8 cellular contexts compared by ENCODE assay signal in genomic region chr22:40491990-40492631, GRCh38.
DNase-seq lines count a peak whose midpoint lies in the region; ATAC-seq, FAIRE-seq and TF ChIP-seq lines count a peak whose summit lies in the region.

No MANE protein-coding gene starts in this region.

- H3K27ac ChIP-seq in KMS-11 = peak overlapping the region; percentile 73

- no peaks in the 10 kb centered on the region for H3K27me3 ChIP-seq in KMS-11 (ENCODE audit: insufficient read depth, low read depth)

- DNase-seq in GM12892 (ENCODE audit: insufficient read length) (peak; percentile 34), cerebellum (ENCODE audit: low spot score) (peak; percentile 57), myocyte (ENCODE audit: low read depth) (peak; percentile 88), HPDE6-E6E7 (ENCODE audit: extremely low spot score) (no peak), DMS 273 (lab: John Stamatoyannopoulos, UW; ENCODE audit: unreplicated experiment) (no peak), HuH-7 (ENCODE audit: low spot score) (no peak)

- TF ChIP-seq CTCF in KMS-11 (conservative IDR thresholded peaks at IDR 0.05; ENCODE audit: low read depth, low read length) = no peak

- peak overlapping the region; percentile 68 for H3K4me2 ChIP-seq in KMS-11

- H3K36me3 ChIP-seq in KMS-11 (ENCODE audit: insufficient read depth) = no peaks in the 10 kb centered on the region

- H3K4me1 ChIP-seq in KMS-11 (ENCODE audit: low read depth, poor library complexity, severe bottlenecking) = peaks cover 44% of the 10 kb centered on the region

- peak; percentile 93 for ATAC-seq in GM21529 (IDR thresholded peaks at IDR 0.05; ENCODE audit: unreplicated experiment)

- peak overlapping the region; percentile 12; the same call in 1 of the 2 replicates for H3K9ac ChIP-seq in KMS-11

- peak; percentile 96 for FAIRE-seq in GM12892 (lab: Jason Lieb, UNC)

- H3K4me3 ChIP-seq in KMS-11 (IDR thresholded peaks at IDR 0.05; ENCODE audit: insufficient read depth, low read depth, low read length) = no peak overlapping the region

- no peaks in the 10 kb centered on the region for H4K20me1 ChIP-seq in KMS-11 (ENCODE audit: insufficient read depth)

- no peak overlapping the region for H2AFZ ChIP-seq in KMS-11 (ENCODE audit: low read depth)

- TF ChIP-seq POLR2A in GM12892 (IDR thresholded peaks at IDR 0.05; ENCODE audit: low read depth, low read length) = no peak

- peaks cover 7% of the 10 kb centered on the region; the same call in 1 of the 2 replicates for H3K79me2 ChIP-seq in KMS-11 (ENCODE audit: insufficient read depth, low read depth)

Comparison
In these comparisons a context has a peak if more than half of its experiments do, and no peak if none do; other contexts are left out.
1. DNase-seq: peak in GM12892 (single experiment), cerebellum (single experiment) and myocyte (single experiment); none in HPDE6-E6E7 (single experiment), DMS 273 (single experiment) and HuH-7 (single experiment).